In the genomic region with DNA sequence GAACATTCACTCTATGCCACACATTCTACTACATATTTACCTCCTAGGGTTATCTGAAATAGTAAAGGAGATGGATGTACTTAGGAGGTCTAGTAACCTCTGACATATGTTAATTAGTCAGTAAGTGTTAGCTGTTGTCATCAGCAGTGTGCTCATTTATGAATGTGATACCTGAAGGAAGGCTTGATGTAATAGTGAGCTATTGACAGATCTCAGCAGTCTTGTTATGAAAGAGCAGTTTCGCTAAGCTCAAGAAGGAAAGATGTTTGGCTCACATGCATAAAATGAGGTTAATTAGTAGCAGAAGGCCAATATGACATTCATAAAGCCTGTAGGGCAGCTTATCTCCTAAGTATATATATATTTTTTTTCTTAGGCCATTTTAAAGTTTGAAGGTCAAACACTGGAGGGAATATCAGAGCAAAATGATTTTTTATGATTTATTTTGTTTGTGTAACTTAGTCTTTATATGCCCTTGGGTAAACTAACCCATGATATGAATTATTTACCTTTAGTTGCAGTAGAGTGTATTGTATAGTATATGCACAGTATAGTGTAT, we compare ENCODE assay signal across 16 cellular contexts. TPM values are rescaled to one million over a fixed set of nuclear protein-coding genes. Genes with fewer than 3 reads are reported as not detected.
A peak's percentile ranks its signal among the peaks of the same experiment; 100 is the strongest.
DNase-seq lines count a peak whose midpoint lies in the region; ATAC-seq and TF ChIP-seq lines count a peak whose summit lies in the region.
"Had no signal": no experiment of that assay in that cellular context is flagged by ENCODE, and none has a peak within 500 bp of the region (broad histone marks: within the 10 kb centered on the region; RNA-seq: fewer than 3 reads in every experiment).

No MANE protein-coding gene starts in this region.

- no peak for TF ChIP-seq CTCF in GM10266 (IDR thresholded peaks at IDR 0.05; ENCODE audit: control insufficient read depth, insufficient read depth, low read depth, missing control alignments)

- intact Hi-C loops in left colon (cut with DNase I, micrococcal nuclease) (no loop called here), left ventricle myocardium superior (cut with micrococcal nuclease) (no loop called here)

- TF ChIP-seq POLR2A in GM18505 (IDR thresholded peaks at IDR 0.05; ENCODE audit: borderline replicate concordance, extremely low read depth, insufficient read depth, insufficient read length), result no peak

- peak; percentile 22 for DNase-seq in GM10266 (ENCODE audit: extremely low spot score)
- DNase-seq in left colon, result no peak
- DNase-seq in stimulated activated CD4-positive, alpha-beta T cell treated with anti-CD3 and anti-CD28 coated beads, Interleukin-4, amount 100 ng/mL, for 4 hours, result no peak
- no peak for DNase-seq in left ventricle myocardium superior
- DNase-seq in islet precursor cell, result no peak
- DNase-seq: dorsolateral prefrontal cortex; head of caudate nucleus; MV-4-11; NCI-H2029 treated with DMSO at 0.1 percent for 48 hours; NCI-H526 treated with DMSO at 0.1 percent for 48 hours; stimulated activated CD4-positive, alpha-beta T cell treated with anti-CD3 and anti-CD28 coated beads, Interleukin-4, amount 100 ng/mL, for 24 hours; thyroid gland had no signal

- ATAC-seq in GM18907 (IDR thresholded peaks at IDR 0.05; ENCODE audit: unreplicated experiment) (peak; percentile 57), HG03139 (IDR thresholded peaks at IDR 0.05; ENCODE audit: unreplicated experiment) (peak; percentile 58), left colon (peak; percentile 94), left ventricle myocardium superior (no peak), GM18505 (IDR thresholded peaks at IDR 0.05; ENCODE audit: unreplicated experiment) (no peak)

RNA-seq across cellular contexts. Expression of gene FAM234B, which starts 2.8 kb away (rescaled TPM):
- 1 to 10 TPM; 1.3 to 1.7 TPM for total RNA-seq in left colon
- 1.8 TPM for total RNA-seq in left ventricle myocardium superior

RNA-seq across cellular contexts. Expression of gene HEBP1, which starts 46.9 kb away (rescaled TPM):
- total RNA-seq in left colon, result 10 to 100 TPM; 26.0 to 62.9 TPM
- 68.3 TPM for total RNA-seq in left ventricle myocardium superior

RNA-seq across cellular contexts. Expression of gene GSG1, which starts 56.5 kb away (rescaled TPM):
- total RNA-seq in left colon (not detected), left ventricle myocardium superior (not detected)
- total RNA-seq: RPMI7951 had no signal

Comparison
In these comparisons a context has a peak if more than half of its experiments do, and no peak if none do; other contexts are left out.
1. ATAC-seq: peak in GM18907 (single experiment), HG03139 (single experiment) and left colon (single experiment); none in left ventricle myocardium superior (single experiment) and GM18505 (single experiment).